In genomic region chr5:52993367-52993766, GRCh38 we compare ENCODE assay signal across 1 cellular context.
TF ChIP-seq lines count a peak whose summit lies in the region.

No MANE protein-coding gene starts in this region.

TF ChIP-seq in HepG2, 621 proteins besides CTCF, POLR2A, EP300 and RAD21:
- TF ChIP-seq, protein P1, sequence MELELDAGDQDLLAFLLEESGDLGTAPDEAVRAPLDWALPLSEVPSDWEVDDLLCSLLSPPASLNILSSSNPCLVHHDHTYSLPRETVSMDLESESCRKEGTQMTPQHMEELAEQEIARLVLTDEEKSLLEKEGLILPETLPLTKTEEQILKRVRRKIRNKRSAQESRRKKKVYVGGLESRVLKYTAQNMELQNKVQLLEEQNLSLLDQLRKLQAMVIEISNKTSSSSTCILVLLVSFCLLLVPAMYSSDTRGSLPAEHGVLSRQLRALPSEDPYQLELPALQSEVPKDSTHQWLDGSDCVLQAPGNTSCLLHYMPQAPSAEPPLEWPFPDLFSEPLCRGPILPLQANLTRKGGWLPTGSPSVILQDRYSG (CRISPR knock-in tag; IDR thresholded peaks at IDR 0.05): no peak
- TF ChIP-seq GABPB1 (CRISPR knock-in tag; IDR thresholded peaks at IDR 0.05) (no peak), ZBTB33 (CRISPR knock-in tag; IDR thresholded peaks at IDR 0.05) (peak; percentile 94), ATF7-NPFF (CRISPR knock-in tag; IDR thresholded peaks at IDR 0.05; ENCODE audit: low read depth) (no peak), ZNF382 (CRISPR knock-in tag; IDR thresholded peaks at IDR 0.05; ENCODE audit: borderline replicate concordance) (no peak)
